In the genomic region with DNA sequence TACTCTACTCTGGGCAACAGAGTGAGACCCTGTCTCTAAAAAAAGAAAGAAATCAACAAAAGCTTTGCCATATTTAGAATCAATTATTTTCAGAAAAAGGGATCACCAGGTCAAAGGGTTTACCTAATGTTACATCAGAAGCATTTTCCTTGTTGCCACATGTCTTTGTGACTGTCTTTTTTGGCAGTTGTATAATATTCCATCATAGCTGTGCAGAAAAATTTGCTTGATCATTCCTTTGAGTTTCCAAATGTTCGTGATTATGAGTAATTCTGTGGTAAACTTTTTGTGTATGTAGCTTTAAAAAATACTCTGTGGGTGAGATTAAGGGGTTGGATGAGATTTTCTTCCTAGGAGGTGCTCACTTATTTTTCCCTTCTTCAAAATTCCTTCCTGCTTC, we compare ENCODE assay signal across 1 cellular context.
TF ChIP-seq lines count a peak whose summit lies in the region.

No MANE protein-coding gene starts in this region.

TF ChIP-seq in K562, 482 proteins besides CTCF, POLR2A, EP300 and RAD21 (continued from another document):
- TF ChIP-seq ID3 (CRISPR knock-in tag; IDR thresholded peaks at IDR 0.05), result no peak
- no peak for TF ChIP-seq ID3 (tag; IDR thresholded peaks at IDR 0.05)
- peak; percentile 77 for TF ChIP-seq MYC (IDR thresholded peaks at IDR 0.05; ENCODE audit: low read depth, low read length)
- no peak for TF ChIP-seq MYC (CRISPR knock-in tag; IDR thresholded peaks at IDR 0.05; ENCODE audit: borderline replicate concordance, low read depth)
- no peak for TF ChIP-seq CEBPB (tag; IDR thresholded peaks at IDR 0.05)
- no peak for TF ChIP-seq ZFP36 (IDR thresholded peaks at IDR 0.05; ENCODE audit: low read depth, low read length, partially characterized antibody)
- no peak for TF ChIP-seq MCM2 (IDR thresholded peaks at IDR 0.05; ENCODE audit: low read depth)
- TF ChIP-seq KAT7 (CRISPR knock-in tag; IDR thresholded peaks at IDR 0.05; ENCODE audit: borderline replicate concordance), result no peak
- no peak for TF ChIP-seq PHTF2 (CRISPR knock-in tag; IDR thresholded peaks at IDR 0.05)
- no peak for TF ChIP-seq ZNF239 (CRISPR knock-in tag; IDR thresholded peaks at IDR 0.05)
- TF ChIP-seq GTF2A2 (tag; IDR thresholded peaks at IDR 0.05), result no peak
- TF ChIP-seq ZNF146 (CRISPR knock-in tag; IDR thresholded peaks at IDR 0.05; ENCODE audit: unreplicated experiment), result peak; percentile 84
- TF ChIP-seq, protein P1, sequence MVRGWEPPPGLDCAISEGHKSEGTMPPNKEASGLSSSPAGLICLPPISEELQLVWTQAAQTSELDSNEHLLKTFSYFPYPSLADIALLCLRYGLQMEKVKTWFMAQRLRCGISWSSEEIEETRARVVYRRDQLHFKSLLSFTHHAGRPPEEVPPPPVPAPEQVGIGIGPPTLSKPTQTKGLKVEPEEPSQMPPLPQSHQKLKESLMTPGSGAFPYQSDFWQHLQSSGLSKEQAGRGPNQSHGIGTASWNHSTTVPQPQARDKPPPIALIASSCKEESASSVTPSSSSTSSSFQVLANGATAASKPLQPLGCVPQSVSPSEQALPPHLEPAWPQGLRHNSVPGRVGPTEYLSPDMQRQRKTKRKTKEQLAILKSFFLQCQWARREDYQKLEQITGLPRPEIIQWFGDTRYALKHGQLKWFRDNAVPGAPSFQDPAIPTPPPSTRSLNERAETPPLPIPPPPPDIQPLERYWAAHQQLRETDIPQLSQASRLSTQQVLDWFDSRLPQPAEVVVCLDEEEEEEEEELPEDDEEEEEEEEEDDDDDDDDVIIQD (CRISPR knock-in tag; IDR thresholded peaks at IDR 0.05), result no peak
- peak; percentile 23; the same call in 1 of the 2 replicates for TF ChIP-seq C11orf30 (IDR thresholded peaks at IDR 0.05; ENCODE audit: low read depth)
- no peak for TF ChIP-seq ATF6 (CRISPR knock-in tag; IDR thresholded peaks at IDR 0.05)
- no peak for TF ChIP-seq PHB2 (IDR thresholded peaks at IDR 0.05; ENCODE audit: low read depth)
- TF ChIP-seq SRSF7 (optimal IDR thresholded peaks at IDR 0.05; ENCODE audit: low read depth, low read length), result no peak
- 0 out of 2 replicates have a peak, but pooled peaks have one; percentile 34 for TF ChIP-seq NFE2 (IDR thresholded peaks at IDR 0.05; ENCODE audit: low read depth)
- no peak for TF ChIP-seq MXI1 (IDR thresholded peaks at IDR 0.05; ENCODE audit: low read depth, low read length)
- TF ChIP-seq, protein P2, sequence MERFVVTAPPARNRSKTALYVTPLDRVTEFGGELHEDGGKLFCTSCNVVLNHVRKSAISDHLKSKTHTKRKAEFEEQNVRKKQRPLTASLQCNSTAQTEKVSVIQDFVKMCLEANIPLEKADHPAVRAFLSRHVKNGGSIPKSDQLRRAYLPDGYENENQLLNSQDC (CRISPR knock-in tag; IDR thresholded peaks at IDR 0.05), result no peak
- TF ChIP-seq, protein P3, sequence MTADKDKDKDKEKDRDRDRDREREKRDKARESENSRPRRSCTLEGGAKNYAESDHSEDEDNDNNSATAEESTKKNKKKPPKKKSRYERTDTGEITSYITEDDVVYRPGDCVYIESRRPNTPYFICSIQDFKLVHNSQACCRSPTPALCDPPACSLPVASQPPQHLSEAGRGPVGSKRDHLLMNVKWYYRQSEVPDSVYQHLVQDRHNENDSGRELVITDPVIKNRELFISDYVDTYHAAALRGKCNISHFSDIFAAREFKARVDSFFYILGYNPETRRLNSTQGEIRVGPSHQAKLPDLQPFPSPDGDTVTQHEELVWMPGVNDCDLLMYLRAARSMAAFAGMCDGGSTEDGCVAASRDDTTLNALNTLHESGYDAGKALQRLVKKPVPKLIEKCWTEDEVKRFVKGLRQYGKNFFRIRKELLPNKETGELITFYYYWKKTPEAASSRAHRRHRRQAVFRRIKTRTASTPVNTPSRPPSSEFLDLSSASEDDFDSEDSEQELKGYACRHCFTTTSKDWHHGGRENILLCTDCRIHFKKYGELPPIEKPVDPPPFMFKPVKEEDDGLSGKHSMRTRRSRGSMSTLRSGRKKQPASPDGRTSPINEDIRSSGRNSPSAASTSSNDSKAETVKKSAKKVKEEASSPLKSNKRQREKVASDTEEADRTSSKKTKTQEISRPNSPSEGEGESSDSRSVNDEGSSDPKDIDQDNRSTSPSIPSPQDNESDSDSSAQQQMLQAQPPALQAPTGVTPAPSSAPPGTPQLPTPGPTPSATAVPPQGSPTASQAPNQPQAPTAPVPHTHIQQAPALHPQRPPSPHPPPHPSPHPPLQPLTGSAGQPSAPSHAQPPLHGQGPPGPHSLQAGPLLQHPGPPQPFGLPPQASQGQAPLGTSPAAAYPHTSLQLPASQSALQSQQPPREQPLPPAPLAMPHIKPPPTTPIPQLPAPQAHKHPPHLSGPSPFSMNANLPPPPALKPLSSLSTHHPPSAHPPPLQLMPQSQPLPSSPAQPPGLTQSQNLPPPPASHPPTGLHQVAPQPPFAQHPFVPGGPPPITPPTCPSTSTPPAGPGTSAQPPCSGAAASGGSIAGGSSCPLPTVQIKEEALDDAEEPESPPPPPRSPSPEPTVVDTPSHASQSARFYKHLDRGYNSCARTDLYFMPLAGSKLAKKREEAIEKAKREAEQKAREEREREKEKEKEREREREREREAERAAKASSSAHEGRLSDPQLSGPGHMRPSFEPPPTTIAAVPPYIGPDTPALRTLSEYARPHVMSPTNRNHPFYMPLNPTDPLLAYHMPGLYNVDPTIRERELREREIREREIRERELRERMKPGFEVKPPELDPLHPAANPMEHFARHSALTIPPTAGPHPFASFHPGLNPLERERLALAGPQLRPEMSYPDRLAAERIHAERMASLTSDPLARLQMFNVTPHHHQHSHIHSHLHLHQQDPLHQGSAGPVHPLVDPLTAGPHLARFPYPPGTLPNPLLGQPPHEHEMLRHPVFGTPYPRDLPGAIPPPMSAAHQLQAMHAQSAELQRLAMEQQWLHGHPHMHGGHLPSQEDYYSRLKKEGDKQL (CRISPR knock-in tag; IDR thresholded peaks at IDR 0.05; ENCODE audit: borderline replicate concordance), result no peak
- TF ChIP-seq DPF2 (IDR thresholded peaks at IDR 0.05), result no peak
- TF ChIP-seq ZNF316 (IDR thresholded peaks at IDR 0.05), result 0 out of 2 replicates have a peak, but pooled peaks have one; percentile 12
- no peak for TF ChIP-seq ARID3B (CRISPR knock-in tag; IDR thresholded peaks at IDR 0.05; ENCODE audit: borderline replicate concordance)
- TF ChIP-seq, protein P4, sequence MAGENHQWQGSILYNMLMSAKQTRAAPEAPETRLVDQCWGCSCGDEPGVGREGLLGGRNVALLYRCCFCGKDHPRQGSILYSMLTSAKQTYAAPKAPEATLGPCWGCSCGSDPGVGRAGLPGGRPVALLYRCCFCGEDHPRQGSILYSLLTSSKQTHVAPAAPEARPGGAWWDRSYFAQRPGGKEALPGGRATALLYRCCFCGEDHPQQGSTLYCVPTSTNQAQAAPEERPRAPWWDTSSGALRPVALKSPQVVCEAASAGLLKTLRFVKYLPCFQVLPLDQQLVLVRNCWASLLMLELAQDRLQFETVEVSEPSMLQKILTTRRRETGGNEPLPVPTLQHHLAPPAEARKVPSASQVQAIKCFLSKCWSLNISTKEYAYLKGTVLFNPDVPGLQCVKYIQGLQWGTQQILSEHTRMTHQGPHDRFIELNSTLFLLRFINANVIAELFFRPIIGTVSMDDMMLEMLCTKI (IDR thresholded peaks at IDR 0.05; ENCODE audit: partially characterized antibody), result no peak
- no peak for TF ChIP-seq ZNF23 (CRISPR knock-in tag; IDR thresholded peaks at IDR 0.05)
- TF ChIP-seq LARP7 (IDR thresholded peaks at IDR 0.05), result no peak
- TF ChIP-seq ADNP (tag; IDR thresholded peaks at IDR 0.05), result no peak
- no peak for TF ChIP-seq CAMTA2 (CRISPR knock-in tag; conservative IDR thresholded peaks at IDR 0.05)
- TF ChIP-seq RBM25 (IDR thresholded peaks at IDR 0.05; ENCODE audit: low read depth, low read length, severe bottlenecking), result peak; percentile 60
- no peak for TF ChIP-seq GABPB1 (CRISPR knock-in tag; IDR thresholded peaks at IDR 0.05)
- TF ChIP-seq POLR2G (IDR thresholded peaks at IDR 0.05; ENCODE audit: low read depth, low read length), result no peak
- no peak for TF ChIP-seq E2F4 (CRISPR knock-in tag; IDR thresholded peaks at IDR 0.05; ENCODE audit: low read depth)
- TF ChIP-seq CREBBP (IDR thresholded peaks at IDR 0.05; ENCODE audit: low read depth, low read length), result no peak
- TF ChIP-seq MEF2D (tag; conservative IDR thresholded peaks at IDR 0.05; ENCODE audit: low read depth), result no peak
- TF ChIP-seq, protein P5, sequence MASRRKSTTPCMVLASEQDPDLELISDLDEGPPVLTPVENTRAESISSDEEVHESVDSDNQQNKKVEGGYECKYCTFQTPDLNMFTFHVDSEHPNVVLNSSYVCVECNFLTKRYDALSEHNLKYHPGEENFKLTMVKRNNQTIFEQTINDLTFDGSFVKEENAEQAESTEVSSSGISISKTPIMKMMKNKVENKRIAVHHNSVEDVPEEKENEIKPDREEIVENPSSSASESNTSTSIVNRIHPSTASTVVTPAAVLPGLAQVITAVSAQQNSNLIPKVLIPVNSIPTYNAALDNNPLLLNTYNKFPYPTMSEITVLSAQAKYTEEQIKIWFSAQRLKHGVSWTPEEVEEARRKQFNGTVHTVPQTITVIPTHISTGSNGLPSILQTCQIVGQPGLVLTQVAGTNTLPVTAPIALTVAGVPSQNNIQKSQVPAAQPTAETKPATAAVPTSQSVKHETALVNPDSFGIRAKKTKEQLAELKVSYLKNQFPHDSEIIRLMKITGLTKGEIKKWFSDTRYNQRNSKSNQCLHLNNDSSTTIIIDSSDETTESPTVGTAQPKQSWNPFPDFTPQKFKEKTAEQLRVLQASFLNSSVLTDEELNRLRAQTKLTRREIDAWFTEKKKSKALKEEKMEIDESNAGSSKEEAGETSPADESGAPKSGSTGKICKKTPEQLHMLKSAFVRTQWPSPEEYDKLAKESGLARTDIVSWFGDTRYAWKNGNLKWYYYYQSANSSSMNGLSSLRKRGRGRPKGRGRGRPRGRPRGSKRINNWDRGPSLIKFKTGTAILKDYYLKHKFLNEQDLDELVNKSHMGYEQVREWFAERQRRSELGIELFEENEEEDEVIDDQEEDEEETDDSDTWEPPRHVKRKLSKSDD (conservative IDR thresholded peaks at IDR 0.05; ENCODE audit: low read length), result no peak
- TF ChIP-seq POLR2H (tag; IDR thresholded peaks at IDR 0.05; ENCODE audit: low read depth), result no peak
- TF ChIP-seq ZNF41 (CRISPR knock-in tag; conservative IDR thresholded peaks at IDR 0.05), result no peak
- TF ChIP-seq, protein P6, sequence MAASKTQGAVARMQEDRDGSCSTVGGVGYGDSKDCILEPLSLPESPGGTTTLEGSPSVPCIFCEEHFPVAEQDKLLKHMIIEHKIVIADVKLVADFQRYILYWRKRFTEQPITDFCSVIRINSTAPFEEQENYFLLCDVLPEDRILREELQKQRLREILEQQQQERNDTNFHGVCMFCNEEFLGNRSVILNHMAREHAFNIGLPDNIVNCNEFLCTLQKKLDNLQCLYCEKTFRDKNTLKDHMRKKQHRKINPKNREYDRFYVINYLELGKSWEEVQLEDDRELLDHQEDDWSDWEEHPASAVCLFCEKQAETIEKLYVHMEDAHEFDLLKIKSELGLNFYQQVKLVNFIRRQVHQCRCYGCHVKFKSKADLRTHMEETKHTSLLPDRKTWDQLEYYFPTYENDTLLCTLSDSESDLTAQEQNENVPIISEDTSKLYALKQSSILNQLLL (CRISPR knock-in tag; IDR thresholded peaks at IDR 0.05; ENCODE audit: borderline replicate concordance), result no peak
- TF ChIP-seq ZNF444 (CRISPR knock-in tag; IDR thresholded peaks at IDR 0.05), result no peak
- no peak for TF ChIP-seq CBX3 (IDR thresholded peaks at IDR 0.05; ENCODE audit: borderline replicate concordance in 1 of 2, low read length in 2 of 2)
- TF ChIP-seq EP400 (IDR thresholded peaks at IDR 0.05), result peak; percentile 24; the same call in 1 of the 2 replicates
- TF ChIP-seq YBX1 (IDR thresholded peaks at IDR 0.05), result no peak
- TF ChIP-seq TEAD1 (CRISPR knock-in tag; IDR thresholded peaks at IDR 0.05), result no peak
- no peak for TF ChIP-seq PRMT5 (CRISPR knock-in tag; IDR thresholded peaks at IDR 0.05)
